In genomic region chr2:28649481-28650260, GRCh38 we compare ENCODE assay signal across 1 cellular context.
TF ChIP-seq lines count a peak whose summit lies in the region.

No MANE protein-coding gene starts in this region.

TF ChIP-seq in HCT116, 20 proteins besides CTCF, POLR2A, EP300 and RAD21 (continued from another document):
- TF ChIP-seq, protein P1, sequence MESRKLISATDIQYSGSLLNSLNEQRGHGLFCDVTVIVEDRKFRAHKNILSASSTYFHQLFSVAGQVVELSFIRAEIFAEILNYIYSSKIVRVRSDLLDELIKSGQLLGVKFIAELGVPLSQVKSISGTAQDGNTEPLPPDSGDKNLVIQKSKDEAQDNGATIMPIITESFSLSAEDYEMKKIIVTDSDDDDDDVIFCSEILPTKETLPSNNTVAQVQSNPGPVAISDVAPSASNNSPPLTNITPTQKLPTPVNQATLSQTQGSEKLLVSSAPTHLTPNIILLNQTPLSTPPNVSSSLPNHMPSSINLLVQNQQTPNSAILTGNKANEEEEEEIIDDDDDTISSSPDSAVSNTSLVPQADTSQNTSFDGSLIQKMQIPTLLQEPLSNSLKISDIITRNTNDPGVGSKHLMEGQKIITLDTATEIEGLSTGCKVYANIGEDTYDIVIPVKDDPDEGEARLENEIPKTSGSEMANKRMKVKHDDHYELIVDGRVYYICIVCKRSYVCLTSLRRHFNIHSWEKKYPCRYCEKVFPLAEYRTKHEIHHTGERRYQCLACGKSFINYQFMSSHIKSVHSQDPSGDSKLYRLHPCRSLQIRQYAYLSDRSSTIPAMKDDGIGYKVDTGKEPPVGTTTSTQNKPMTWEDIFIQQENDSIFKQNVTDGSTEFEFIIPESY (IDR thresholded peaks at IDR 0.05; ENCODE audit: extremely low read depth, insufficient replicate concordance, low read length), result peak; percentile 26
- TF ChIP-seq ELF1 (IDR thresholded peaks at IDR 0.05; ENCODE audit: borderline replicate concordance, low read depth) (no peak), POLR2AphosphoS5 (IDR thresholded peaks at IDR 0.05; ENCODE audit: low read depth, low read length) (no peak; the same call in 1 of the 2 replicates), YY1 (IDR thresholded peaks at IDR 0.05; ENCODE audit: extremely low read depth, insufficient replicate concordance, low read depth, low read length) (peak; percentile 46), ZNF274 (IDR thresholded peaks at IDR 0.05; ENCODE audit: low read depth, low read length) (no peak), EZH2phosphoT487 (IDR thresholded peaks at IDR 0.05; ENCODE audit: borderline replicate concordance) (no peak), FOSL1 (IDR thresholded peaks at IDR 0.05; ENCODE audit: low read depth) (peak; percentile 80)
